In the genomic region with DNA sequence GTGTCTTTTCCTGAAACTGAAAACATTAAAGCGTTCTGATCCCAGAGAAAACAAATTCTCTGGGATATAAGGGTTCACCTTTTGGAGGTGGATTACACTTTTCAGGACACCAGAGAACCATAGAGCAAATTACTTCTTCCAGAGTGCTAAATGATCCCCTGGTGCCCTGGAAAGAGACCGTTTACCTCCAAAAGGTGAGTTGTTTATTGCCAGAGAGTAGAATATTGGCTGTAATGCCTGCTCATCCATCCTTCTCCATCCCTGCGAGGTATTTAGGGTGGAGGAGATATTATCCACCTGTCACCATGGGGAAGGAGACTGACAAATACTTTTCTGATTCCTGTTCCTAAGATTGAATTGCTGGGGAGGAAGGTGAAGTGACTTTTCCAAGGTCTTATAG, we compare ENCODE assay signal across 14 cellular contexts. TPM values are rescaled to one million over a fixed set of nuclear protein-coding genes. Genes with fewer than 3 reads are reported as not detected.
DNase-seq lines count a peak whose midpoint lies in the region; ATAC-seq, FAIRE-seq and TF ChIP-seq lines count a peak whose summit lies in the region.
"Had no signal": no experiment of that assay in that cellular context is flagged by ENCODE, and none has a peak within 500 bp of the region (broad histone marks: within the 10 kb centered on the region; RNA-seq: fewer than 3 reads in every experiment).

No MANE protein-coding gene starts in this region.

- no peak for TF ChIP-seq EP300 in sigmoid colon (IDR thresholded peaks at IDR 0.05)

- peak overlapping the region in 1 of 2 donors; percentile 7 for H3K9ac ChIP-seq in kidney (ENCODE audit: low read length in 2 of 2)

- TF ChIP-seq CTCF in AG04450 (IDR thresholded peaks at IDR 0.05; ENCODE audit: low read depth, low read length) (no peak), WI38 (IDR thresholded peaks at IDR 0.05; ENCODE audit: low read depth, low read length) (no peak), kidney (IDR thresholded peaks at IDR 0.05; ENCODE audit: borderline replicate concordance, extremely low read depth, insufficient read depth) (no peak), sigmoid colon (IDR thresholded peaks at IDR 0.05) (no peak)

- no peak for TF ChIP-seq POLR2A in sigmoid colon (IDR thresholded peaks at IDR 0.05)

- no peak overlapping the region for H3K4me3 ChIP-seq in AG04450 (ENCODE audit: low read depth, low read length)
- peak overlapping the region; percentile 44 for H3K4me3 ChIP-seq in WI38 (ENCODE audit: low read depth, low read length)
- H3K4me3 ChIP-seq in kidney (ENCODE audit: low read length in 2 of 2), result peak overlapping the region in 1 of 2 donors; percentile 13
- H3K4me3 ChIP-seq in sigmoid colon, result peak overlapping the region in 3 of 4 donors; percentile 16 to 42 (median 42)
- H3K4me3 ChIP-seq: GM12878 had no signal

- no peak for FAIRE-seq in kidney (lab: Jason Lieb, UNC)
- FAIRE-seq: GM12878 had no signal

- H3K4me1 ChIP-seq in kidney (ENCODE audit: control insufficient read depth in 1 of 2, insufficient read depth in 1 of 2, low read depth in 1 of 2, low read length in 2 of 2) (peaks cover 23 to 45% of the 10 kb centered on the region in 2 donors), sigmoid colon (peaks cover 0 to 95% (median 85%) of the 10 kb centered on the region in 4 donors)

- POLR2A ChIA-PET in AG04450 (lab: Yijun Ruan, JAX), result no interaction called here

- intact Hi-C loops in kidney (cut with DNase I), result no loop called here
- intact Hi-C loops in sigmoid colon (cut with DNase I), result loop anchor here (10.0 kb wide), 1 partner anchor 335 kb away; no protein-coding TSS in a partner anchor

- peaks cover 0 to 10% of the 10 kb centered on the region in 2 donors for H3K36me3 ChIP-seq in kidney (ENCODE audit: control insufficient read depth in 1 of 2, insufficient read depth in 2 of 2, low read length in 2 of 2)
- H3K36me3 ChIP-seq in sigmoid colon, result peaks cover 0 to 8% (median 0%) of the 10 kb centered on the region in 4 donors

- ATAC-seq in GM18868 (IDR thresholded peaks at IDR 0.05; ENCODE audit: unreplicated experiment) (no peak), GM18502 (IDR thresholded peaks at IDR 0.05; ENCODE audit: poor library complexity, unreplicated experiment) (no peak)
- ATAC-seq: GM12878, HCT116 had no signal

- DNase-seq in AG04450 (ENCODE audit: low read depth, low spot score) (no peak), kidney (no peak), sigmoid colon (no peak), glomerular visceral epithelial cell (ENCODE audit: extremely low spot score) (no peak)
- no peak for DNase-seq in activated effector memory CD4-positive, alpha-beta T cell treated with anti-CD3 and anti-CD28 coated beads, Interleukin-2, amount 50 U/mL, for 16 hours
- DNase-seq: activated naive CD4-positive, alpha-beta T cell treated with anti-CD3 and anti-CD28 coated beads, Interleukin-2, amount 50 U/mL, for 16 hours; cortex of kidney; DMS53; NCI-H524 treated with DMSO at 0.1 percent for 48 hours had no signal

- CTCF ChIA-PET in AG04450 (lab: Charles Lee), result no interaction called here

- H3K9me3 ChIP-seq in AG04450 (ENCODE audit: control insufficient read depth, insufficient read depth, low read length) (no peaks in the 10 kb centered on the region), kidney (ENCODE audit: control insufficient read depth in 1 of 2, low read length in 2 of 2) (no peaks in the 10 kb centered on the region), sigmoid colon (no peaks in the 10 kb centered on the region)

- peak overlapping the region; percentile 87 for H3K27ac ChIP-seq in AG04450 (ENCODE audit: low read depth, low read length)
- peak overlapping the region; percentile 47 to 62 for H3K27ac ChIP-seq in kidney (ENCODE audit: low read depth in 2 of 2, low read length in 2 of 2)
- H3K27ac ChIP-seq in sigmoid colon, result peak overlapping the region; percentile 76 to 90 (median 88)

- no peaks in the 10 kb centered on the region for H3K27me3 ChIP-seq in AG04450 (ENCODE audit: control insufficient read depth, insufficient read depth, low read length)
- no peaks in the 10 kb centered on the region for H3K27me3 ChIP-seq in sigmoid colon

- 22 to 38% methylated on average over 3 of the region's 3 CpGs for WGBS in sigmoid colon, 2 donors

RNA-seq across cellular contexts. Expression of gene PBX1, which starts 30.4 kb away (rescaled TPM):
- polyA plus RNA-seq in AG04450 (2011; rRNA removed), result 46.6 and 49.9 TPM in 2 replicates
- 68.7 and 73.2 TPM in 2 replicates for polyA minus RNA-seq in AG04450 (2011; rRNA and poly(A)+ RNA removed)
- total RNA-seq in kidney, result 91.5 TPM
- 14.9 TPM for polyA plus RNA-seq in kidney (ENCODE audit: insufficient read depth, low read depth, low replicate concordance)
- total RNA-seq in sigmoid colon, result 100 to 1,000 TPM; 118 to 168 (median 161) TPM
- polyA plus RNA-seq in sigmoid colon, result 10 to 100 TPM in 2 of 3 donors, 1 to 10 TPM in 1; 6.7 to 18.0 (median 11.4) TPM
